15 cellular contexts compared by ENCODE assay signal in the genomic region with DNA sequence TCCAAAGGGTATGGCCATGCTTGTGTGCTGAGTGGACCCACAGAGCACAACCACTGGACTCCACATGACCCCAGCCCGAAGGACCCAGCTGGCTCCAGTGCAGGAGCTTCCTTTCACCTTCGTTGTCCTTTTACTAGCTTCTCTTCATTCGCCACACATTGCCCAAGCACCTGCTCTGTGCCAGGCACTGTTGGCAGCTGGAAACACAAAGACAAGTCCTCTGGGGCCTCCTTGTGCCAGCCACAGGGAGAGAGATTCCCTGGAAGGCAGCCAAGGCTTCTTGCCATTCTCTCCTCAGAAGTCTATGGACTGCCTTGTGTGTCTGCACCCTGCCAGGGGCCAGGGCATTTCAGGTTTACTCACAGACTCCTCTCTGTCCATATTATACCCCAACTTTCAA.
A peak's percentile ranks its signal among the peaks of the same experiment; 100 is the strongest.
DNase-seq lines count a peak whose midpoint lies in the region.
"Had no signal": no experiment of that assay in that cellular context is flagged by ENCODE, and none has a peak within 500 bp of the region (broad histone marks: within the 10 kb centered on the region; RNA-seq: fewer than 3 reads in every experiment).

No MANE protein-coding gene starts in this region.

- DNase-seq in NCI-H1092 (lab: John Stamatoyannopoulos, UW) (peak; percentile 90), NCI-H2081 (lab: John Stamatoyannopoulos, UW) (peak; percentile 18 to 73), SHP77 (lab: John Stamatoyannopoulos, UW) (peak; percentile 70 to 90), putamen (ENCODE audit: low spot score) (peak; percentile 30), HPDE6-E6E7 (ENCODE audit: extremely low spot score) (no peak), 8988T (no peak)
- no peak for DNase-seq in NK-92 treated with Interleukin-12 subunit alpha and Interleukin-12 subunit beta, amount 100 ng/mL, for 24 hours (lab: John Stamatoyannopoulos, UW)
- DNase-seq: activated gamma-delta T cell, EL, HCEC 1CT, heart right ventricle, KBM-7, kidney glomerular epithelial cell, NCI-H1930, WERI-Rb-1 had no signal

Comparison
In these comparisons a context has a peak if more than half of its experiments do, and no peak if none do; other contexts are left out.
1. DNase-seq: peak in NCI-H1092 (single experiment), NCI-H2081 (2 of 2), SHP77 (2 of 2) and putamen (single experiment); none in HPDE6-E6E7 (single experiment), NK-92 treated with Interleukin-12 subunit alpha and Interleukin-12 subunit beta, amount 100 ng/mL, for 24 hours (single experiment) and 8988T (single experiment).